Comparison of ENCODE assay signal across 10 cellular contexts in the genomic region with DNA sequence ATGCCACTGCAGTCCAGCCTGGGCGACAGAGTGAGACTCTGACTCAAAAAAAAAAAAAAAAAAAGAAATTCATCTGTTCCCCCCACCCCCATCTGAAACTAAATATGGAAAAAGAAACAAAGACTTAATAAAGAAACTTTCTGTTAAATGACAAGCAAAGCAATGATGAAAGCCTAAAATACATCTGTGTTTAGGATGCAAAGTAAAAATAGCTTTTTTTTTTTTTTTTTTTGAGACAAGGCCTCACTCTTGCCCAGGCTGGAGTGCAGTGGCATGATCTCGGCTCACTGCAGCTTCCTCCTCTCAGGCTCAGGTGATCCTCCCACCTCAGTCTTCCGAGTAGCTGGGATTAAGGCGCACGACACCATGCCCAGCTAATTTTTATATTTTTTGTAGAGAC. TPM values are rescaled to one million over a fixed set of nuclear protein-coding genes. Genes with fewer than 3 reads are reported as not detected.
DNase-seq lines count a peak whose midpoint lies in the region; ATAC-seq, FAIRE-seq and TF ChIP-seq lines count a peak whose summit lies in the region.
"Not testable (repeated sequence)": the region's sequence is repeated elsewhere in the genome, so short reads cannot be mapped to it uniquely, and the experiment has no call there.
"Had no signal": no experiment of that assay in that cellular context is flagged by ENCODE, and none has a peak within 500 bp of the region (broad histone marks: within the 10 kb centered on the region; RNA-seq: fewer than 3 reads in every experiment).

No MANE protein-coding gene starts in this region.

- H3K9me3 ChIP-seq in BLaER1 treated with 17β-estradiol and CSF1 and Interleukin-3, amounts not matched to agents 10 nM and 100 nM (replicated peaks in 1 of 11); NT2/D1 (ENCODE audit: insufficient read depth, low read length); GM12878 (replicated peaks; ENCODE audit: control insufficient read depth, insufficient read depth, low read length); mucosa of rectum (ENCODE audit: control insufficient read depth in 2 of 2, low read length in 2 of 2); thoracic aorta: not testable (repeated sequence)

- RAD21 ChIA-PET in GM12878 (lab: Charles Lee; ENCODE audit: unreplicated experiment) = interaction anchor here (0.6 to 4.9 kb wide), 10 partner anchors 8 to 277 kb away, joined by 3 to 32 read pairs (median 6); a partner anchor contains a TSS

- WGBS in GM12878 (ENCODE audit: insufficient coverage, insufficient replicate concordance, low lambda C conversion rate, missing lambda C conversion rate) = 43% methylated on average over 4 of the region's 5 CpGs

- SMC1A ChIA-PET in GM12878 (lab: Charles Lee; ENCODE audit: uncharacterized antibody, unreplicated experiment) = interaction anchor here (0.6 to 1.9 kb wide), 8 partner anchors 8 to 1103 kb away, joined by 3 to 7 read pairs (median 4); no protein-coding TSS in a partner anchor

- not testable (repeated sequence) for H3K4me3 ChIP-seq in BLaER1 treated with 17β-estradiol and CSF1 and Interleukin-3, amounts not matched to agents 10 nM and 100 nM; NT2/D1 (ENCODE audit: insufficient read length, low read depth); GM12878; mucosa of rectum (ENCODE audit: low read length in 2 of 2); thoracic aorta

- not testable (repeated sequence) for H4K20me1 ChIP-seq in BLaER1 treated with 17β-estradiol and CSF1 and Interleukin-3, amounts not matched to agents 10 nM and 100 nM; GM12878 (ENCODE audit: control insufficient read depth, insufficient read depth)

- H3K9ac ChIP-seq in BLaER1 treated with 17β-estradiol and CSF1 and Interleukin-3, amounts not matched to agents 10 nM and 100 nM = peak overlapping the region in 5 of 11 experiments; percentile 13 to 59 (median 53); a peak in 8 of 22 replicates
- H3K9ac ChIP-seq in NT2/D1 (ENCODE audit: insufficient read length, low read depth) (peak overlapping the region; percentile 3), mucosa of rectum (ENCODE audit: low read depth in 1 of 2, low read length in 2 of 2) (peak overlapping the region in 1 of 2 donors; percentile 55)
- not testable (repeated sequence) for H3K9ac ChIP-seq in GM12878 (ENCODE audit: control insufficient read depth, insufficient read depth, low read length)

- H3K79me2 ChIP-seq in GM12878 (ENCODE audit: control insufficient read depth, insufficient read depth, low read length) = not testable (repeated sequence)

- not testable (repeated sequence) for FAIRE-seq in GM12878 (lab: Jason Lieb, UNC)

- H2AFZ ChIP-seq in GM12878 (ENCODE audit: control insufficient read depth, low read depth, low read length) = peak overlapping the region; percentile 51; the same call in 1 of the 2 replicates

- TF ChIP-seq CTCF in GM12878 (IDR thresholded peaks at IDR 0.05 in 2 of 3, conservative IDR thresholded peaks at IDR 0.05 in 1 of 3; ENCODE audit: control insufficient read depth in 2 of 3, extremely low read depth in 1 of 3, insufficient read depth in 1 of 3, low read depth in 3 of 3, low read length in 3 of 3); thoracic aorta (IDR thresholded peaks at IDR 0.05): not testable (repeated sequence)

- not testable (repeated sequence) for TF ChIP-seq POLR2A in GM12878 (IDR thresholded peaks at IDR 0.05; ENCODE audit: low read depth, low read length)

- peaks cover 34 to 67% (median 56%) of the 10 kb centered on the region in 10 experiments for H3K4me1 ChIP-seq in BLaER1 treated with 17β-estradiol and CSF1 and Interleukin-3, amounts not matched to agents 10 nM and 100 nM
- H3K4me1 ChIP-seq in NT2/D1 (ENCODE audit: insufficient read depth, insufficient read length); thoracic aorta (ENCODE audit: control insufficient read depth in 1 of 2, low read depth in 2 of 2): not testable (repeated sequence)
- peaks cover 33% of the 10 kb centered on the region for H3K4me1 ChIP-seq in GM12878 (ENCODE audit: control insufficient read depth, insufficient read depth, low read length)
- peaks cover 22 to 28% of the 10 kb centered on the region in 2 donors for H3K4me1 ChIP-seq in mucosa of rectum (ENCODE audit: control insufficient read depth in 2 of 2, insufficient read depth in 2 of 2, low read length in 2 of 2)

- H3K27me3 ChIP-seq in BLaER1 treated with 17β-estradiol and CSF1 and Interleukin-3, amounts not matched to agents 10 nM and 100 nM; NT2/D1 (ENCODE audit: insufficient read depth, insufficient read length); GM12878 (replicated peaks in 1 of 2; ENCODE audit: control insufficient read depth in 2 of 2, insufficient read depth in 2 of 2, low read length in 1 of 2); mucosa of rectum (ENCODE audit: control insufficient read depth in 2 of 2, insufficient read depth in 2 of 2, low read length in 2 of 2); thoracic aorta (replicated peaks; ENCODE audit: insufficient read depth): not testable (repeated sequence)

- CTCF ChIA-PET in GM12878 (lab: Yijun Ruan, JAX) = interaction anchor here (1.1 to 6.7 kb wide), 7 partner anchors 8 to 140 kb away, joined by 3 to 54 read pairs (median 3); no protein-coding TSS in a partner anchor

- POLR2A ChIA-PET in GM12878 (lab: Charles Lee) = interaction anchor here (0.6 to 1.5 kb wide), 8 partner anchors 11 to 1591 kb away, joined by 3 to 11 read pairs (median 3); a partner anchor contains a TSS

- not testable (repeated sequence) for TF ChIP-seq EP300 in GM12878 (IDR thresholded peaks at IDR 0.05; ENCODE audit: borderline replicate concordance in 1 of 2, control insufficient read depth in 1 of 2, low read depth in 2 of 2, low read length in 2 of 2)

- not testable (repeated sequence) for DNase-seq in NT2/D1 (ENCODE audit: low read depth, low spot score); GM12878 (ENCODE audit: low read depth, low spot score); left colon; thoracic aorta (ENCODE audit: low spot score)

- H3K27ac ChIP-seq in BLaER1 treated with 17β-estradiol and CSF1 and Interleukin-3, amounts not matched to agents 10 nM and 100 nM = peak overlapping the region in 9 of 11 experiments; percentile 6 to 66 (median 41); a peak in 10 of 22 replicates
- H3K27ac ChIP-seq in GM12878 (ENCODE audit: control insufficient read depth, insufficient read depth) = peak overlapping the region; percentile 31
- H3K27ac ChIP-seq in mucosa of rectum (ENCODE audit: low read depth in 2 of 2, low read length in 2 of 2) = peak overlapping the region; percentile 90 to 91
- H3K27ac ChIP-seq in thoracic aorta = peak overlapping the region; percentile 53

- not testable (repeated sequence) for TF ChIP-seq RAD21 in GM12878 (IDR thresholded peaks at IDR 0.05; ENCODE audit: insufficient read depth, low read depth, low read length)

- not testable (repeated sequence) for H3K36me3 ChIP-seq in BLaER1 treated with 17β-estradiol and CSF1 and Interleukin-3, amounts not matched to agents 10 nM and 100 nM; NT2/D1 (ENCODE audit: insufficient read depth, insufficient read length, low read length); GM12878 (ENCODE audit: control insufficient read depth in 2 of 2, insufficient read depth in 2 of 2, low read length in 1 of 2); mucosa of rectum (ENCODE audit: control insufficient read depth in 2 of 2, insufficient read depth in 2 of 2, low read length in 2 of 2); thoracic aorta

- intact Hi-C loops in GM12878 (cut with micrococcal nuclease; ENCODE audit: unreplicated experiment); left colon (cut with DNase I, micrococcal nuclease): not testable (repeated sequence)

- not testable (repeated sequence) for BruUV-seq in GM12878 (replicated peaks; lab: Mats Ljungman, UMichigan)

- peak overlapping the region in 9 of 11 experiments; percentile 56 to 84 (median 67); a peak in 17 of 22 replicates for H3K4me2 ChIP-seq in BLaER1 treated with 17β-estradiol and CSF1 and Interleukin-3, amounts not matched to agents 10 nM and 100 nM
- H3K4me2 ChIP-seq in GM12878 (ENCODE audit: control insufficient read depth, insufficient read depth) = not testable (repeated sequence)

- peak; percentile 40 for ATAC-seq in HG02759 (IDR thresholded peaks at IDR 0.05; ENCODE audit: unreplicated experiment)
- peak; percentile 66 for ATAC-seq in GM12878
- ATAC-seq in left colon = peak; percentile 11
- ATAC-seq in thoracic aorta (ENCODE audit: insufficient number of reproducible peaks, low FRiP score, low read depth) = not testable (repeated sequence)

- in situ Hi-C loops in GM12878 (cut with MboI) = not testable (repeated sequence)

TF ChIP-seq in GM12878, 131 proteins besides CTCF, POLR2A, EP300 and RAD21 (continues in another document):
- TF ChIP-seq NBN (IDR thresholded peaks at IDR 0.05) (0 out of 2 replicates have a peak, but pooled peaks have one; percentile 43), MEF2B (IDR thresholded peaks at IDR 0.05; ENCODE audit: partially characterized antibody, poor library complexity, severe bottlenecking) (peak; percentile 88), ATF7 (IDR thresholded peaks at IDR 0.05; ENCODE audit: low read depth) (peak; percentile 56)

RNA-seq across cellular contexts. Expression of a gene that starts 0.8 kb away (rescaled TPM):
- 0.27 TPM in 1 of 2 replicates, not detected in the other for total RNA-seq in GM12878 (2013; cell fraction: nucleolus; rRNA removed)
- total RNA-seq in GM12878 (2014; rRNA removed) (0.28 and 0.49 TPM in 2 replicates), GM12878 (2014; rRNA removed; fragmentation: Illumina TruSeq; extraction: Trizol) (0.18 and 0.37 TPM in 2 replicates), GM12878 (2021) (0.24 and 0.41 TPM in 2 replicates), left colon (10 to 100 TPM; 25.2 to 27.7 TPM), thoracic aorta (1 to 10 TPM in 1 of 2 donors, not detected in 1; 1.6 TPM)
- polyA plus RNA-seq in GM12878 (2011; ENCODE audit: low read depth) = 0.50 TPM
- polyA plus RNA-seq in GM12878 (2011; rRNA removed) (0.05 and 0.09 TPM in 2 replicates), GM12878 (2014; fragmentation: Illumina TruSeq; extraction: Trizol) (0.13 and 0.35 TPM in 2 replicates), GM12878 (2014; fragmentation: Nextera tagmentation; extraction: Ambion mirVana) (under 1 TPM; 0.08 to 0.24 TPM), GM12878 (2014; rRNA removed) (0.33 and 0.42 TPM in 2 replicates), GM12878 (2016; fragmentation: Nextera tagmentation; extraction: Ambion mirVana) (under 1 TPM; 0.10 to 0.16 TPM)
- polyA plus RNA-seq in GM12878 (2011; cell fraction: cytosol; rRNA removed) = 0.03 TPM in 1 of 2 replicates, not detected in the other
- polyA plus RNA-seq in GM12878 (2011; cell fraction: nucleus; rRNA removed) = not detected in 2 replicates
- 0.09 and 0.35 TPM in 2 replicates for polyA plus RNA-seq in GM12878 (2012)
- polyA minus RNA-seq in GM12878 (2011; rRNA and poly(A)+ RNA removed) = not detected in 2 replicates
- not detected in 2 replicates for polyA minus RNA-seq in GM12878 (2011; cell fraction: cytosol; rRNA and poly(A)+ RNA removed)
- not detected in 2 replicates for polyA minus RNA-seq in GM12878 (2011; cell fraction: nucleus; rRNA and poly(A)+ RNA removed)
- total RNA-seq: CD4-positive, CD25-positive, alpha-beta regulatory T cell; CD8-positive, alpha-beta memory T cell had no signal
- polyA plus RNA-seq: IgD-negative memory B cell had no signal

Comparison
In these comparisons a context has a peak if more than half of its experiments do, and no peak if none do; other contexts are left out.
1. H3K27ac ChIP-seq: peak in every context shown above with its lines; median percentile 90 in mucosa of rectum; 53 in thoracic aorta; 41 in BLaER1 treated with 17β-estradiol and CSF1 and Interleukin-3, amounts not matched to agents 10 nM and 100 nM; 31 in GM12878.
2. RNA of a gene that starts 0.8 kb away (total RNA-seq): 25.2 to 27.7 TPM in left colon; 1.6 TPM in thoracic aorta and 0.18 to 0.49 TPM in GM12878; every median in the first group is over 4 times any median in the second.